ENCODE assay signal across 16 cellular contexts in the genomic region with DNA sequence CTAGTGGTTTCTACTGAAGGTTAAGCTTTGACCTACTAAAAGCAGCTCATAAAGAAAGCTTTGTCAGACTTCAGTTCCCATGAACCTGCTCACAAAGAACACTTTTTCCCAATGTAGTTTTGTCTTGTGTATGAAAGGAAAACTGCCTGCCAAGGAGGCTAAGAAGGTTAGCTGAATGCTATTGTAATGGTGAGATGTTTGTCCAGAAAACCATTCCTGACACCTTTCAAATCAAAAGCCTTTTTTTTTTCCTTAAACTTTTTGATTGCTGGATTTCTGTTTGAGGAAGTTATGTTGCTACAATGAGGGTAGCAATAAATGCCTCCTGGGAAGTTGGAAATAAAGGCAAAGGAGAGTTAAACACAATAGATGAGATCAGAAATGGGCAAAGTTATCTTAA. TPM values are rescaled to one million over a fixed set of nuclear protein-coding genes. Genes with fewer than 3 reads are reported as not detected.
DNase-seq lines count a peak whose midpoint lies in the region; ATAC-seq, FAIRE-seq and TF ChIP-seq lines count a peak whose summit lies in the region.
"Had no signal": no experiment of that assay in that cellular context is flagged by ENCODE, and none has a peak within 500 bp of the region (broad histone marks: within the 10 kb centered on the region; RNA-seq: fewer than 3 reads in every experiment).

No MANE protein-coding gene starts in this region.

- H3K18ac ChIP-seq in mesenchymal stem cell (ENCODE audit: low read depth in 1 of 2, low read length in 2 of 2), result no peak overlapping the region

- H3K14ac ChIP-seq in mesenchymal stem cell (ENCODE audit: low read length in 2 of 2), result no peak overlapping the region

- H2BK15ac ChIP-seq in mesenchymal stem cell (ENCODE audit: low read depth, poor library complexity, severe bottlenecking), result no peak overlapping the region

- H3K9ac ChIP-seq in mesenchymal stem cell (ENCODE audit: low read length) (peak overlapping the region; percentile 36), subcutaneous abdominal adipose tissue (ENCODE audit: low read length in 5 of 5) (no peak overlapping the region)

- no peak for TF ChIP-seq CTCF in chondrocyte (IDR thresholded peaks at IDR 0.05)

- H3K4me2 ChIP-seq in mesenchymal stem cell (ENCODE audit: low read length, poor library complexity, severe bottlenecking), result no peak overlapping the region

- no peak overlapping the region for H2AFZ ChIP-seq in mesenchymal stem cell (ENCODE audit: low read depth, low read length)

- H3K4me3 ChIP-seq in mesenchymal stem cell (ENCODE audit: insufficient read depth in 1 of 2, low read depth in 1 of 2, low read length in 2 of 2) (no peak overlapping the region), subcutaneous abdominal adipose tissue (ENCODE audit: low read depth in 1 of 5, low read length in 5 of 5) (no peak overlapping the region)

- H3K27me3 ChIP-seq in mesenchymal stem cell (ENCODE audit: control insufficient read depth in 1 of 2, insufficient read depth in 1 of 2, low read length in 2 of 2), result no peaks in the 10 kb centered on the region
- H3K27me3 ChIP-seq in subcutaneous abdominal adipose tissue (ENCODE audit: control insufficient read depth in 5 of 5, insufficient read depth in 4 of 5, low read length in 5 of 5), result no peaks in the 10 kb centered on the region

- no peak overlapping the region for H4K8ac ChIP-seq in mesenchymal stem cell (ENCODE audit: low read length)

- H3K27ac ChIP-seq in mesenchymal stem cell (ENCODE audit: low read length, poor library complexity, severe bottlenecking), result no peak overlapping the region
- H3K27ac ChIP-seq in subcutaneous abdominal adipose tissue (ENCODE audit: low read depth, low read length), result peak overlapping the region; percentile 55

- no peak overlapping the region for H4K91ac ChIP-seq in mesenchymal stem cell (ENCODE audit: low read length)

- H3K27me3 Mint-ChIP-seq in chondrocyte (ENCODE audit: low read depth), result no peaks in the 10 kb centered on the region
- H3K27me3 Mint-ChIP-seq: activated B cell treated with CpG ODN at 0.5 μM for 24 hours; activated naive CD4-positive, alpha-beta T cell treated with anti-CD3 and anti-CD28 coated beads, Interleukin-2, amount 10 ng/mL, durations not matched to agents 7 days and 5 days had no signal

- H3K36me3 ChIP-seq in mesenchymal stem cell (ENCODE audit: control insufficient read depth in 1 of 2, insufficient read depth in 2 of 2, low read depth in 1 of 2, low read length in 2 of 2), result peaks cover 5 to 36% of the 10 kb centered on the region in 2 experiments
- H3K36me3 ChIP-seq in subcutaneous abdominal adipose tissue (ENCODE audit: control insufficient read depth in 5 of 5, insufficient read depth in 5 of 5, low read length in 5 of 5), result peaks cover 0 to 10% (median 3%) of the 10 kb centered on the region in 5 donors

- no peak overlapping the region for H3K23ac ChIP-seq in mesenchymal stem cell (ENCODE audit: low read length in 2 of 2)

- no peak overlapping the region for H2BK120ac ChIP-seq in mesenchymal stem cell (ENCODE audit: low read depth, low read length)

- H3K9me3 Mint-ChIP-seq in chondrocyte (ENCODE audit: low read depth), result peaks cover 3% of the 10 kb centered on the region
- H3K9me3 Mint-ChIP-seq: activated B cell treated with CpG ODN at 0.5 μM for 24 hours; activated naive CD4-positive, alpha-beta T cell treated with anti-CD3 and anti-CD28 coated beads, Interleukin-2, amount 10 ng/mL, durations not matched to agents 7 days and 5 days had no signal

- H3K9me3 ChIP-seq in mesenchymal stem cell (ENCODE audit: control insufficient read depth, low read length), result no peaks in the 10 kb centered on the region
- H3K9me3 ChIP-seq in subcutaneous abdominal adipose tissue (ENCODE audit: control insufficient read depth in 5 of 5, low read length in 5 of 5), result no peaks in the 10 kb centered on the region

- in situ Hi-C loops in KBM-7 (cut with MboI; ENCODE audit: low pct_unique_long_range_greater_than_20kb, low sequenced_read_pairs), result no loop called here

- no peak overlapping the region for H2AK5ac ChIP-seq in mesenchymal stem cell (ENCODE audit: low read length, severe bottlenecking)

- H3K79me1 ChIP-seq in mesenchymal stem cell (replicated peaks; ENCODE audit: low read length, poor library complexity, severe bottlenecking), result peaks cover 10% of the 10 kb centered on the region

- peaks cover 15% of the 10 kb centered on the region for H3K4me1 Mint-ChIP-seq in chondrocyte (ENCODE audit: low read depth)
- H3K4me1 Mint-ChIP-seq: activated B cell treated with CpG ODN at 0.5 μM for 24 hours had no signal

- H3K36me3 Mint-ChIP-seq in chondrocyte (ENCODE audit: low read depth), result peaks cover 7% of the 10 kb centered on the region

- DNase-seq in KBM-7 (peak; percentile 15), chondrocyte (ENCODE audit: low spot score) (no peak), mesenchymal stem cell (no peak), ecto neural progenitor cell (ENCODE audit: low spot score) (no peak), HTR-8/SVneo (ENCODE audit: insufficient read length, low spot score) (no peak), T1000 (lab: John Stamatoyannopoulos, UW) (no peak)
- DNase-seq: activated B cell treated with CpG ODN at 0.5 μM for 24 hours; activated CD8-positive, alpha-beta memory T cell treated with anti-CD3 and anti-CD28 coated beads, Interleukin-2, amount 50 U/mL, for 48 hours; activated naive CD4-positive, alpha-beta T cell treated with anti-CD3 and anti-CD28 coated beads, Interleukin-2, amount 10 ng/mL, durations not matched to agents 7 days and 5 days; C1 segment of cervical spinal cord; DND-41; NCI-H1048; occipital lobe; stimulated activated CD4-positive, alpha-beta T cell treated with anti-CD3 and anti-CD28 coated beads, Interleukin-1b, Interleukin-23, amount 100 ng/mL, for 48 hours had no signal

- no peak for FAIRE-seq in HTR-8/SVneo (lab: Jason Lieb, UNC)

- H3K4me3 Mint-ChIP-seq in chondrocyte (ENCODE audit: unreplicated experiment), result no peak overlapping the region
- H3K4me3 Mint-ChIP-seq: activated B cell treated with CpG ODN at 0.5 μM for 24 hours; activated naive CD4-positive, alpha-beta T cell treated with anti-CD3 and anti-CD28 coated beads, Interleukin-2, amount 10 ng/mL, durations not matched to agents 7 days and 5 days had no signal

- no peak for ATAC-seq in GM21786 (IDR thresholded peaks at IDR 0.05; ENCODE audit: unreplicated experiment)

- H3K4ac ChIP-seq in mesenchymal stem cell (ENCODE audit: low read depth in 1 of 2, low read length in 2 of 2), result no peak overlapping the region

- no peak overlapping the region for H2BK12ac ChIP-seq in mesenchymal stem cell (ENCODE audit: low read length in 2 of 2)

- peak overlapping the region; percentile 65 for H3K27ac Mint-ChIP-seq in chondrocyte (ENCODE audit: unreplicated experiment)
- H3K27ac Mint-ChIP-seq: activated B cell treated with CpG ODN at 0.5 μM for 24 hours; activated naive CD4-positive, alpha-beta T cell treated with anti-CD3 and anti-CD28 coated beads, Interleukin-2, amount 10 ng/mL, durations not matched to agents 7 days and 5 days had no signal

- no peak overlapping the region for H2BK5ac ChIP-seq in mesenchymal stem cell (ENCODE audit: low read depth, low read length, poor library complexity, severe bottlenecking)

- H3K4me1 ChIP-seq in mesenchymal stem cell (ENCODE audit: control insufficient read depth, insufficient read depth, low read depth, low read length) (no peaks in the 10 kb centered on the region), subcutaneous abdominal adipose tissue (ENCODE audit: control insufficient read depth in 5 of 5, insufficient read depth in 5 of 5, low read length in 5 of 5) (peaks cover 0 to 13% (median 12%) of the 10 kb centered on the region in 5 donors)

RNA-seq across cellular contexts. Expression of gene TECPR2, which starts 27.3 kb away (rescaled TPM):
- 29.0 to 34.4 TPM (median 32.2 TPM) in 3 replicates for total RNA-seq in chondrocyte
- polyA plus RNA-seq in mesenchymal stem cell (2013, experiment 1 of 2), result 11.6 TPM
- polyA plus RNA-seq in mesenchymal stem cell (2013, experiment 2 of 2), result 10.0 TPM

RNA-seq across cellular contexts. Expression of gene CINP, which starts 27.4 kb away (rescaled TPM):
- 24.1 to 34.3 TPM (median 26.8 TPM) in 3 replicates for total RNA-seq in chondrocyte
- 34.5 TPM for polyA plus RNA-seq in mesenchymal stem cell (2013, experiment 1 of 2)
- polyA plus RNA-seq in mesenchymal stem cell (2013, experiment 2 of 2), result 32.4 TPM
